2 cellular contexts compared by ENCODE assay signal in the genomic region with DNA sequence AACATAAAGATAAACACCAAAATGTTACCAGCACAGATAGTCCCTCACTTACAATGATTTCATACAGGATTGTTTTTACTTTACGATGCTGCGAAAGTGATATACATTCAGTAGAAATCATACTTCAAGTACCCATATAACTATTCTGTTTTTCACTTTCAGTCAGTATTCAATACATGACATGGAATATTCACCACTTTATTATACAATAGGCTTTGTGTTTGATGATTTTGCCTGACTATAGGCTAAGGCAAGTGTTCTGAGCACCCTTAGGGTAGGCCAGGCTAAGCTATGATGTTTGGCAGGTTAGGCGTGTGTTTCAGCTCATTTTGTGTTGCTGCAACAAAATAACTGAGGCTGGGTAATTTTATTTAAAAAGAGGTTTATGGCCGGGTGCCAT.
TF ChIP-seq lines count a peak whose summit lies in the region.

No MANE protein-coding gene starts in this region.

TF ChIP-seq in IMR-90, 13 proteins besides CTCF, POLR2A, EP300 and RAD21:
- TF ChIP-seq, protein P1, sequence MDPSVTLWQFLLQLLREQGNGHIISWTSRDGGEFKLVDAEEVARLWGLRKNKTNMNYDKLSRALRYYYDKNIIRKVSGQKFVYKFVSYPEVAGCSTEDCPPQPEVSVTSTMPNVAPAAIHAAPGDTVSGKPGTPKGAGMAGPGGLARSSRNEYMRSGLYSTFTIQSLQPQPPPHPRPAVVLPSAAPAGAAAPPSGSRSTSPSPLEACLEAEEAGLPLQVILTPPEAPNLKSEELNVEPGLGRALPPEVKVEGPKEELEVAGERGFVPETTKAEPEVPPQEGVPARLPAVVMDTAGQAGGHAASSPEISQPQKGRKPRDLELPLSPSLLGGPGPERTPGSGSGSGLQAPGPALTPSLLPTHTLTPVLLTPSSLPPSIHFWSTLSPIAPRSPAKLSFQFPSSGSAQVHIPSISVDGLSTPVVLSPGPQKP (IDR thresholded peaks at IDR 0.05; ENCODE audit: borderline replicate concordance, low read depth, low read length): no peak
- TF ChIP-seq MXI1 (IDR thresholded peaks at IDR 0.05; ENCODE audit: borderline replicate concordance, low read depth, low read length) (no peak), MAFK (IDR thresholded peaks at IDR 0.05; ENCODE audit: low read depth, low read length) (no peak), CHD1 (IDR thresholded peaks at IDR 0.05; ENCODE audit: low read depth, low read length) (no peak), CEBPB (IDR thresholded peaks at IDR 0.05; ENCODE audit: low read depth, low read length) (no peak), RCOR1 (IDR thresholded peaks at IDR 0.05; ENCODE audit: insufficient replicate concordance, low read length) (no peak), BHLHE40 (IDR thresholded peaks at IDR 0.05; ENCODE audit: low read depth, low read length) (no peak), RFX5 (IDR thresholded peaks at IDR 0.05; ENCODE audit: low read depth, low read length) (no peak)

TF ChIP-seq in SK-N-SH, 30 proteins besides CTCF, POLR2A, EP300 and RAD21:
- no peak for TF ChIP-seq POLR2AphosphoS5 (IDR thresholded peaks at IDR 0.05; ENCODE audit: low read depth, low read length)
- no peak for TF ChIP-seq TAF1 (IDR thresholded peaks at IDR 0.05; ENCODE audit: borderline replicate concordance, low read depth, low read length)
- TF ChIP-seq SMC3 (IDR thresholded peaks at IDR 0.05; ENCODE audit: low read depth, low read length): no peak
- TF ChIP-seq JUND (IDR thresholded peaks at IDR 0.05): no peak
- TF ChIP-seq, protein P2, sequence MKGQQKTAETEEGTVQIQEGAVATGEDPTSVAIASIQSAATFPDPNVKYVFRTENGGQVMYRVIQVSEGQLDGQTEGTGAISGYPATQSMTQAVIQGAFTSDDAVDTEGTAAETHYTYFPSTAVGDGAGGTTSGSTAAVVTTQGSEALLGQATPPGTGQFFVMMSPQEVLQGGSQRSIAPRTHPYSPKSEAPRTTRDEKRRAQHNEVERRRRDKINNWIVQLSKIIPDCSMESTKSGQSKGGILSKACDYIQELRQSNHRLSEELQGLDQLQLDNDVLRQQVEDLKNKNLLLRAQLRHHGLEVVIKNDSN (IDR thresholded peaks at IDR 0.05; ENCODE audit: borderline replicate concordance, low read depth): no peak
- TF ChIP-seq MXI1 (IDR thresholded peaks at IDR 0.05; ENCODE audit: low read depth, low read length): no peak
- no peak for TF ChIP-seq ELF1 (IDR thresholded peaks at IDR 0.05)
- TF ChIP-seq, protein P3, sequence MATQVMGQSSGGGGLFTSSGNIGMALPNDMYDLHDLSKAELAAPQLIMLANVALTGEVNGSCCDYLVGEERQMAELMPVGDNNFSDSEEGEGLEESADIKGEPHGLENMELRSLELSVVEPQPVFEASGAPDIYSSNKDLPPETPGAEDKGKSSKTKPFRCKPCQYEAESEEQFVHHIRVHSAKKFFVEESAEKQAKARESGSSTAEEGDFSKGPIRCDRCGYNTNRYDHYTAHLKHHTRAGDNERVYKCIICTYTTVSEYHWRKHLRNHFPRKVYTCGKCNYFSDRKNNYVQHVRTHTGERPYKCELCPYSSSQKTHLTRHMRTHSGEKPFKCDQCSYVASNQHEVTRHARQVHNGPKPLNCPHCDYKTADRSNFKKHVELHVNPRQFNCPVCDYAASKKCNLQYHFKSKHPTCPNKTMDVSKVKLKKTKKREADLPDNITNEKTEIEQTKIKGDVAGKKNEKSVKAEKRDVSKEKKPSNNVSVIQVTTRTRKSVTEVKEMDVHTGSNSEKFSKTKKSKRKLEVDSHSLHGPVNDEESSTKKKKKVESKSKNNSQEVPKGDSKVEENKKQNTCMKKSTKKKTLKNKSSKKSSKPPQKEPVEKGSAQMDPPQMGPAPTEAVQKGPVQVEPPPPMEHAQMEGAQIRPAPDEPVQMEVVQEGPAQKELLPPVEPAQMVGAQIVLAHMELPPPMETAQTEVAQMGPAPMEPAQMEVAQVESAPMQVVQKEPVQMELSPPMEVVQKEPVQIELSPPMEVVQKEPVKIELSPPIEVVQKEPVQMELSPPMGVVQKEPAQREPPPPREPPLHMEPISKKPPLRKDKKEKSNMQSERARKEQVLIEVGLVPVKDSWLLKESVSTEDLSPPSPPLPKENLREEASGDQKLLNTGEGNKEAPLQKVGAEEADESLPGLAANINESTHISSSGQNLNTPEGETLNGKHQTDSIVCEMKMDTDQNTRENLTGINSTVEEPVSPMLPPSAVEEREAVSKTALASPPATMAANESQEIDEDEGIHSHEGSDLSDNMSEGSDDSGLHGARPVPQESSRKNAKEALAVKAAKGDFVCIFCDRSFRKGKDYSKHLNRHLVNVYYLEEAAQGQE (IDR thresholded peaks at IDR 0.05; ENCODE audit: low read depth, low read length): no peak
- no peak for TF ChIP-seq CHD2 (IDR thresholded peaks at IDR 0.05; ENCODE audit: low read length, partially characterized antibody)
- TF ChIP-seq FOSL2 (IDR thresholded peaks at IDR 0.05; ENCODE audit: borderline replicate concordance, low read depth): no peak
- TF ChIP-seq, protein P4, sequence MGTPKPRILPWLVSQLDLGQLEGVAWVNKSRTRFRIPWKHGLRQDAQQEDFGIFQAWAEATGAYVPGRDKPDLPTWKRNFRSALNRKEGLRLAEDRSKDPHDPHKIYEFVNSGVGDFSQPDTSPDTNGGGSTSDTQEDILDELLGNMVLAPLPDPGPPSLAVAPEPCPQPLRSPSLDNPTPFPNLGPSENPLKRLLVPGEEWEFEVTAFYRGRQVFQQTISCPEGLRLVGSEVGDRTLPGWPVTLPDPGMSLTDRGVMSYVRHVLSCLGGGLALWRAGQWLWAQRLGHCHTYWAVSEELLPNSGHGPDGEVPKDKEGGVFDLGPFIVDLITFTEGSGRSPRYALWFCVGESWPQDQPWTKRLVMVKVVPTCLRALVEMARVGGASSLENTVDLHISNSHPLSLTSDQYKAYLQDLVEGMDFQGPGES (IDR thresholded peaks at IDR 0.05; ENCODE audit: low read depth, low read length): no peak
- no peak for TF ChIP-seq EZH2phosphoT487 (IDR thresholded peaks at IDR 0.05; ENCODE audit: borderline replicate concordance, low read depth)
- TF ChIP-seq, protein P5, sequence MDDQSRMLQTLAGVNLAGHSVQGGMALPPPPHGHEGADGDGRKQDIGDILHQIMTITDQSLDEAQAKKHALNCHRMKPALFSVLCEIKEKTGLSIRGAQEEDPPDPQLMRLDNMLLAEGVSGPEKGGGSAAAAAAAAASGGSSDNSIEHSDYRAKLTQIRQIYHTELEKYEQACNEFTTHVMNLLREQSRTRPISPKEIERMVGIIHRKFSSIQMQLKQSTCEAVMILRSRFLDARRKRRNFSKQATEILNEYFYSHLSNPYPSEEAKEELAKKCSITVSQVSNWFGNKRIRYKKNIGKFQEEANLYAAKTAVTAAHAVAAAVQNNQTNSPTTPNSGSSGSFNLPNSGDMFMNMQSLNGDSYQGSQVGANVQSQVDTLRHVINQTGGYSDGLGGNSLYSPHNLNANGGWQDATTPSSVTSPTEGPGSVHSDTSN (IDR thresholded peaks at IDR 0.05): no peak
- TF ChIP-seq RCOR1 (IDR thresholded peaks at IDR 0.05; ENCODE audit: low read length): no peak
- TF ChIP-seq, protein P6, sequence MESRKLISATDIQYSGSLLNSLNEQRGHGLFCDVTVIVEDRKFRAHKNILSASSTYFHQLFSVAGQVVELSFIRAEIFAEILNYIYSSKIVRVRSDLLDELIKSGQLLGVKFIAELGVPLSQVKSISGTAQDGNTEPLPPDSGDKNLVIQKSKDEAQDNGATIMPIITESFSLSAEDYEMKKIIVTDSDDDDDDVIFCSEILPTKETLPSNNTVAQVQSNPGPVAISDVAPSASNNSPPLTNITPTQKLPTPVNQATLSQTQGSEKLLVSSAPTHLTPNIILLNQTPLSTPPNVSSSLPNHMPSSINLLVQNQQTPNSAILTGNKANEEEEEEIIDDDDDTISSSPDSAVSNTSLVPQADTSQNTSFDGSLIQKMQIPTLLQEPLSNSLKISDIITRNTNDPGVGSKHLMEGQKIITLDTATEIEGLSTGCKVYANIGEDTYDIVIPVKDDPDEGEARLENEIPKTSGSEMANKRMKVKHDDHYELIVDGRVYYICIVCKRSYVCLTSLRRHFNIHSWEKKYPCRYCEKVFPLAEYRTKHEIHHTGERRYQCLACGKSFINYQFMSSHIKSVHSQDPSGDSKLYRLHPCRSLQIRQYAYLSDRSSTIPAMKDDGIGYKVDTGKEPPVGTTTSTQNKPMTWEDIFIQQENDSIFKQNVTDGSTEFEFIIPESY (IDR thresholded peaks at IDR 0.05; ENCODE audit: borderline replicate concordance, low read depth): no peak
- TF ChIP-seq TCF12 (IDR thresholded peaks at IDR 0.05): no peak
